Comparison of ENCODE assay signal across 1 cellular context in the genomic region with DNA sequence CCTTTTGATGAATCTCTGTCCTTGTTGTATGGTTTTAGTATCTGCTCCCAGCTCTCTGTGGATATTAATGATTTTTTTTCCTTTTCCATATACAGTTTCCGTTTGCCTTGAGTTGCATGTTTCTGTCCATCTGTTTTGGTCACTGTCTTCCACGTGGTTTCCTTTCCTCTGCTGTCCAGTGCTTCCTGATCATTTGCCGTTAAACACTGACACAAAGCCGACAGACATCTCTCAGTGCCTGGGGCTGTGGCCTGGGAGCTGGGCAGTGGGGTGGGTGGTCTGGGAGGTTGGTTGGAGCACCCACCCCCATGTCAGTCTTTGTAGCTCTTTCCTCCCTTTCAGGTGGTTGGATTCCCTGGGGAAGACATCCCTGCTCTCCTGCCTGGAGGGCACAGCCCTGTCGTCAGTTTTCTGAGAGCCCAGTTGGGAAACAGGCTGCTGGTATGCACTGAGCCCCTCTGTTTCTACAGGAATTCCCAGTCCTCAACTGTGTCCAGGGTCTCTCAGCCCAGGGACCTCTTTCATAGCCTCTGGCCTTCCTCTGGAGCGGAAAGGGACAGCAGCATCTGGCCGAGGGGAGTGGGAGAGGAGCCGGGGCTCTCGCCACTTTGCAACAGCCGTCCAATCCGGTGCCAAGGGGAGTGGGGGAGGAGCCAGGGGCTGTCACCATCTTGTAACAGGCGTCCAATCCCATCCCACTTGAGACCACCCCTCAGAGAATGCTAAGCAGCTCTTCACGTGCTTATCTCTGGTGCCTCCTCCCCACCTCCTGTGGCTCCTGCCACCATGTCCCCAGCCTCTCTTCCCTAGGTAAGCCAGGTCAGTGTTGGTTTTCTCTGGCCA.
TF ChIP-seq lines count a peak whose summit lies in the region.

No MANE protein-coding gene starts in this region.

TF ChIP-seq in SK-N-SH, 30 proteins besides CTCF, POLR2A, EP300 and RAD21 (continued from another document):
- TF ChIP-seq, protein P1, sequence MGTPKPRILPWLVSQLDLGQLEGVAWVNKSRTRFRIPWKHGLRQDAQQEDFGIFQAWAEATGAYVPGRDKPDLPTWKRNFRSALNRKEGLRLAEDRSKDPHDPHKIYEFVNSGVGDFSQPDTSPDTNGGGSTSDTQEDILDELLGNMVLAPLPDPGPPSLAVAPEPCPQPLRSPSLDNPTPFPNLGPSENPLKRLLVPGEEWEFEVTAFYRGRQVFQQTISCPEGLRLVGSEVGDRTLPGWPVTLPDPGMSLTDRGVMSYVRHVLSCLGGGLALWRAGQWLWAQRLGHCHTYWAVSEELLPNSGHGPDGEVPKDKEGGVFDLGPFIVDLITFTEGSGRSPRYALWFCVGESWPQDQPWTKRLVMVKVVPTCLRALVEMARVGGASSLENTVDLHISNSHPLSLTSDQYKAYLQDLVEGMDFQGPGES (IDR thresholded peaks at IDR 0.05; ENCODE audit: low read depth, low read length): no peak
